In the genomic region with DNA sequence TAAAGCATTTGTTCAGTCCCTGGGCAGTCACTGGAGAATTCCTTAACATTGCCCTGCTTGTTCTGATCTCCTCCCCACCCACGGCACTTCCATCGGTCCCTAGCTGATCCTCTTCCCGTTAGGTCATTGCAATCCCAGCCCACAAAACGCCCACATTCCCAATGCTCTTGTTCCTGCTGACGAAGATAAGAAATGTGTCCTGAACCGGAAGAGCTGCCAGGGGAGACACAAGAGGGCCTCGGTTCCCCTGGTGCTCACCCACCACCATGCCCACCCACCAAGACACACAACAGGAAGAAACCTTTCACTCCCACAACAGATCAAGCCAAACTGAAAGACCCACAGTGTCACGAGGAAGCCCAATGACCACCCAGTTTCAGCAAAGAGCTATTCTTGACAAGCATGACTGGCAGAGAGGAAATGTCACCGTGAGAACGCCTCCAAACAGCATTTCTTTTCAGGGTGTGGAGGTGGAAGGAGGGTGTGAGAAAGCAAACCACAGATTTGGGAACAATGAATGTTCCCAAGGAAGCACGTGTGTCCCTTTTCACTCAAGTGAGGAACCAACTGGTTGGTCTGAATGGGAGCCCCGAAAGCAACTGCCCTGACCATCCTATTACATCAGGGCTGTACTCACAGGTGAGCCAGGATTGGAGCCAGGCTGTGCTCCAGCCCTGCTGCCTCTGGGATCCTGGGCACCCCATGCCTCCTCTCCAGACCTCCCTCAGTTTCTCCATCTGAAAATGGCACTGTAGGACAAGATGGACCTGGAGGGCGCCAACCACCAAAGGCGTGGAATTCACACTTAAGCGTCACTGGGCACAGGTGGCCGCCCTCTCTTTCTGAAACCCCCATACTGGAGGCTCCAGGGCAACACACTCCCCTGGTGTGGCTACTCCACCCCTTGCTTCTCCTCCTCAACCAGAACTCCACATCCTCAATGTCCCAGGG, we compare ENCODE assay signal across 8 cellular contexts.
DNase-seq lines count a peak whose midpoint lies in the region; ATAC-seq, FAIRE-seq and TF ChIP-seq lines count a peak whose summit lies in the region.

No MANE protein-coding gene starts in this region.

- DNase-seq in GM13977 (ENCODE audit: low spot score), result peak; percentile 68
- peak; percentile 37 for DNase-seq in astrocyte of the spinal cord (ENCODE audit: low read depth, low spot score)
- no peak for DNase-seq in HepG2 (ENCODE audit: low spot score)
- no peak for DNase-seq in mesenteric fat pad (ENCODE audit: low spot score)
- no peak for DNase-seq in NCI-H82 (lab: John Stamatoyannopoulos, UW)
- no peak for DNase-seq in D721Med (ENCODE audit: insufficient read length, low spot score)
- no peak for DNase-seq in NCI-H1092 treated with DMSO at 0.1 percent for 48 hours (lab: John Stamatoyannopoulos, UW)

- TF ChIP-seq EP300 in HepG2 (IDR thresholded peaks at IDR 0.05; ENCODE audit: low read depth in 2 of 2, low read length in 2 of 2), result no peak
- no peak for TF ChIP-seq EP300 in HepG2 (CRISPR knock-in tag; IDR thresholded peaks at IDR 0.05; ENCODE audit: borderline replicate concordance)

- intact Hi-C loops in HepG2 (cut with micrococcal nuclease; ENCODE audit: unreplicated experiment), result no loop called here

- no TSS peak for BruUV-seq in HepG2 (replicated peaks; lab: Mats Ljungman, UMichigan)

- no peaks in the 10 kb centered on the region for H3K27me3 ChIP-seq in HepG2 (ENCODE audit: control insufficient read depth in 1 of 2, insufficient read depth in 2 of 2, low read length in 2 of 2)

- H3K4me2 ChIP-seq in HepG2 (ENCODE audit: low read depth, low read length), result no peak overlapping the region

- in situ Hi-C loops in GM13977 (cut with MboI; ENCODE audit: low pct_unique_long_range_greater_than_20kb, low sequenced_read_pairs, unreplicated experiment), result no loop called here
- in situ Hi-C loops in astrocyte of the spinal cord (cut with HindIII; ENCODE audit: low sequenced_read_pairs), result no loop called here
- in situ Hi-C loops in HepG2 (cut with HindIII; ENCODE audit: extremely low pct_ligation_motif_present, low pct_unique_long_range_greater_than_20kb), result no loop called here

- peaks cover 64 to 89% of the 10 kb centered on the region in 2 experiments for H3K36me3 ChIP-seq in HepG2 (replicated peaks in 1 of 2; ENCODE audit: control insufficient read depth in 1 of 2, insufficient read depth in 2 of 2, low read length in 2 of 2)

- TF ChIP-seq CTCF in GM13977 (IDR thresholded peaks at IDR 0.05; ENCODE audit: extremely low read depth, insufficient read depth, missing control alignments) (no peak), astrocyte of the spinal cord (IDR thresholded peaks at IDR 0.05; ENCODE audit: low read depth, low read length) (no peak), HepG2 (CRISPR knock-in tag; IDR thresholded peaks at IDR 0.05) (no peak), D721Med (IDR thresholded peaks at IDR 0.05; ENCODE audit: insufficient read depth, missing control alignments) (no peak)

- H3K79me2 ChIP-seq in HepG2 (ENCODE audit: insufficient read depth, low read length), result peaks cover 50% of the 10 kb centered on the region

- TF ChIP-seq POLR2A in HepG2 (IDR thresholded peaks at IDR 0.05; ENCODE audit: insufficient read depth in 1 of 2, low read depth in 2 of 2, low read length in 2 of 2), result peak in 1 of 2 experiments; percentile 35; a peak in 1 of 4 replicates

- H2AFZ ChIP-seq in HepG2 (ENCODE audit: low read length), result no peak overlapping the region

- POLR2A ChIA-PET in HepG2 (lab: Yijun Ruan, JAX), result no interaction called here

- H3K9ac ChIP-seq in HepG2 (ENCODE audit: insufficient read depth, low read depth, low read length), result no peak overlapping the region

- CTCF ChIA-PET in HepG2 (lab: Yijun Ruan, JAX; ENCODE audit: low intra/inter-chr PET ratio, low total read pairs), result no interaction called here

- no peaks in the 10 kb centered on the region for H3K9me3 ChIP-seq in HepG2 (ENCODE audit: low read length)

- FAIRE-seq in HepG2 (lab: Jason Lieb, UNC) (no peak), D721Med (lab: Jason Lieb, UNC) (no peak)

- no peak overlapping the region for H3K27ac ChIP-seq in HepG2 (ENCODE audit: extremely low read length, insufficient read depth, low read length)

- 94% methylated on average over 16 of the region's 16 CpGs for WGBS in HepG2 (ENCODE audit: low lambda C conversion rate)

- ATAC-seq in HG02884 (IDR thresholded peaks at IDR 0.05; ENCODE audit: unreplicated experiment) (peak; percentile 42), HepG2 (peak; percentile 12; the same call in 2 of the 3 replicates)

- H4K20me1 ChIP-seq in HepG2 (ENCODE audit: insufficient read depth, low read length), result peaks cover 58% of the 10 kb centered on the region

- H3K4me3 ChIP-seq in astrocyte of the spinal cord (ENCODE audit: low read depth, low read length), result no peak overlapping the region
- H3K4me3 ChIP-seq in HepG2 (replicated peaks in 1 of 3; ENCODE audit: insufficient read depth in 1 of 3, low read depth in 2 of 3, low read length in 3 of 3), result no peak overlapping the region

- no peak for TF ChIP-seq RAD21 in HepG2 (CRISPR knock-in tag; IDR thresholded peaks at IDR 0.05)

- peaks cover 29% of the 10 kb centered on the region; the same call in 1 of the 2 replicates for H3K4me1 ChIP-seq in HepG2 (ENCODE audit: insufficient read depth, low read length)

TF ChIP-seq in HepG2, 621 proteins besides CTCF, POLR2A, EP300 and RAD21 (continues in another document):
- TF ChIP-seq NRL (CRISPR knock-in tag; IDR thresholded peaks at IDR 0.05; ENCODE audit: borderline replicate concordance) (no peak), TARDBP (CRISPR knock-in tag; IDR thresholded peaks at IDR 0.05) (0 out of 2 replicates have a peak, but pooled peaks have one; percentile 36), POLR2AphosphoS2 (IDR thresholded peaks at IDR 0.05; ENCODE audit: low read depth, low read length) (no peak)
- TF ChIP-seq, protein P1, sequence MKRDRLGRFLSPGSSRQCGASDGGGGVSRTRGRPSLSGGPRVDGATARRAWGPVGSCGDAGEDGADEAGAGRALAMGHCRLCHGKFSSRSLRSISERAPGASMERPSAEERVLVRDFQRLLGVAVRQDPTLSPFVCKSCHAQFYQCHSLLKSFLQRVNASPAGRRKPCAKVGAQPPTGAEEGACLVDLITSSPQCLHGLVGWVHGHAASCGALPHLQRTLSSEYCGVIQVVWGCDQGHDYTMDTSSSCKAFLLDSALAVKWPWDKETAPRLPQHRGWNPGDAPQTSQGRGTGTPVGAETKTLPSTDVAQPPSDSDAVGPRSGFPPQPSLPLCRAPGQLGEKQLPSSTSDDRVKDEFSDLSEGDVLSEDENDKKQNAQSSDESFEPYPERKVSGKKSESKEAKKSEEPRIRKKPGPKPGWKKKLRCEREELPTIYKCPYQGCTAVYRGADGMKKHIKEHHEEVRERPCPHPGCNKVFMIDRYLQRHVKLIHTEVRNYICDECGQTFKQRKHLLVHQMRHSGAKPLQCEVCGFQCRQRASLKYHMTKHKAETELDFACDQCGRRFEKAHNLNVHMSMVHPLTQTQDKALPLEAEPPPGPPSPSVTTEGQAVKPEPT (CRISPR knock-in tag; IDR thresholded peaks at IDR 0.05; ENCODE audit: low read depth), result 0 out of 2 replicates have a peak, but pooled peaks have one; percentile 34
- TF ChIP-seq, protein P2, sequence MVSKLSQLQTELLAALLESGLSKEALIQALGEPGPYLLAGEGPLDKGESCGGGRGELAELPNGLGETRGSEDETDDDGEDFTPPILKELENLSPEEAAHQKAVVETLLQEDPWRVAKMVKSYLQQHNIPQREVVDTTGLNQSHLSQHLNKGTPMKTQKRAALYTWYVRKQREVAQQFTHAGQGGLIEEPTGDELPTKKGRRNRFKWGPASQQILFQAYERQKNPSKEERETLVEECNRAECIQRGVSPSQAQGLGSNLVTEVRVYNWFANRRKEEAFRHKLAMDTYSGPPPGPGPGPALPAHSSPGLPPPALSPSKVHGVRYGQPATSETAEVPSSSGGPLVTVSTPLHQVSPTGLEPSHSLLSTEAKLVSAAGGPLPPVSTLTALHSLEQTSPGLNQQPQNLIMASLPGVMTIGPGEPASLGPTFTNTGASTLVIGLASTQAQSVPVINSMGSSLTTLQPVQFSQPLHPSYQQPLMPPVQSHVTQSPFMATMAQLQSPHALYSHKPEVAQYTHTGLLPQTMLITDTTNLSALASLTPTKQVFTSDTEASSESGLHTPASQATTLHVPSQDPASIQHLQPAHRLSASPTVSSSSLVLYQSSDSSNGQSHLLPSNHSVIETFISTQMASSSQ (IDR thresholded peaks at IDR 0.05; ENCODE audit: low read depth), result no peak
- TF ChIP-seq, protein P2 (CRISPR knock-in tag; IDR thresholded peaks at IDR 0.05; ENCODE audit: borderline replicate concordance), result 0 out of 2 replicates have a peak, but pooled peaks have one; percentile 35

Comparison
In these comparisons a context has a peak if more than half of its experiments do, and no peak if none do; other contexts are left out.
1. DNase-seq: peak in GM13977 (single experiment) and astrocyte of the spinal cord (single experiment); none in HepG2 (single experiment), mesenteric fat pad (single experiment), NCI-H82 (single experiment), D721Med (single experiment) and NCI-H1092 treated with DMSO at 0.1 percent for 48 hours (single experiment).